Comparison of ENCODE assay signal across 9 cellular contexts in the genomic region with DNA sequence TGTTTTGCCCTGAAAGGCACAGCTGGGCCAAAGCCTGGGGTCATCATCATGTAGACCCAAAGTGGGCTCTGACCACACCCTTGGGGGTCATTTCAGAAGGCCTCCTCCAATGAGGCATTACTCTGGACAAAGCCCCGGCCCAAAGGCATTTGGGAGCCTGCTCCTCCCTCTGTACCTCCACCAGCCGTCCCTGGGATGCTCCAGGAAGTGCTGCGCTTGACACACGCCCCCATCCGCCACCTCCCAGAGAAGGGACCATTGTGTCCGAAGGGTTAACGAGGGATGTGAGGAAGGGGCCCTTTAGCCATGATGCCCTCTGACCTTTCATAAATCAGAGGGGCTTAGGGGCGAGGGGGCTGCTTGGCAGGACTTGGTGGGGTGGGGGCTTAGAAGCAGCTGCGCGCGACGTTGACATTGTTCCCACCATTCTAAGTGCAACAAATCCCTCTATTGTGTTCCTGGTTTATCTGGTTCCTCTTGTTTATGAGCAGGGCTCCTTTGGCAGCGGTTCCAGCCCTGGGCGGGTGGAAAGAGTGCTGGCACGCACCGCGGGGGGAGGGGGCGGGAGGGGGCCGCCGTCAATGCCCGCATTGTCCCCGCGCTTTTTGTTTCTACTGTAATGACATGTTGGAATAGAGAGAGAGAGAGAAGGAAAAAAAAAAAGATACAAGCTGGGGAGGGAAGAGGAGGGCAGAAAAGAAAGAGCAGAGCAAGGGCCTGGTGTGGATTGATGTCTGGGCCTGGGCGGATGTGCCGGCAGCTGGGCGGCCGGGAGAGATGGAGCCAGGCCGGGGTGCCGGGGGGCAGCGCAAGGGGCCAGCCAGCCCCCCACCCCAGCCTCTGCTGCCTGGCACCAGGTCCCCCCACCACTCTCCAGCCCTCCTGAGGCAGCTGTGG. TPM values are rescaled to one million over a fixed set of nuclear protein-coding genes. Genes with fewer than 3 reads are reported as not detected.
DNase-seq lines count a peak whose midpoint lies in the region; ATAC-seq, FAIRE-seq and TF ChIP-seq lines count a peak whose summit lies in the region.
"Had no signal": no experiment of that assay in that cellular context is flagged by ENCODE, and none has a peak within 500 bp of the region (broad histone marks: within the 10 kb centered on the region; RNA-seq: fewer than 3 reads in every experiment).

No MANE protein-coding gene starts in this region.

- H3K27me3 Mint-ChIP-seq in astrocyte (ENCODE audit: low read depth, unreplicated experiment): peaks cover 8% of the 10 kb centered on the region
- no peaks in the 10 kb centered on the region for H3K27me3 Mint-ChIP-seq in activated naive CD4-positive, alpha-beta T cell treated with anti-CD3 and anti-CD28 coated beads for 36 hours (ENCODE audit: low read depth)

- peaks cover 10% of the 10 kb centered on the region for H3K4me1 Mint-ChIP-seq in astrocyte (ENCODE audit: low read depth, unreplicated experiment)
- H3K4me1 Mint-ChIP-seq in activated naive CD4-positive, alpha-beta T cell treated with anti-CD3 and anti-CD28 coated beads for 36 hours (ENCODE audit: low read depth): no peaks in the 10 kb centered on the region

- H3K4me2 ChIP-seq in GM23248 (ENCODE audit: unreplicated experiment): no peak overlapping the region
- peak overlapping the region; percentile 15 for H3K4me2 ChIP-seq in astrocyte (ENCODE audit: low read length)

- H3K36me3 ChIP-seq in GM23248 (ENCODE audit: low read depth) (no peaks in the 10 kb centered on the region), astrocyte (ENCODE audit: insufficient read depth, low read length) (no peaks in the 10 kb centered on the region), BE2C (no peaks in the 10 kb centered on the region)

- H3K4me3 ChIP-seq in GM23248 (no peak overlapping the region), astrocyte (ENCODE audit: insufficient read depth, low read depth, low read length) (no peak overlapping the region), BE2C (ENCODE audit: low read depth, low read length) (no peak overlapping the region)

- in situ Hi-C loops in GM23248 (cut with MboI): no loop called here

- H3K27ac Mint-ChIP-seq in astrocyte (ENCODE audit: unreplicated experiment): no peak overlapping the region
- no peak overlapping the region for H3K27ac Mint-ChIP-seq in activated naive CD4-positive, alpha-beta T cell treated with anti-CD3 and anti-CD28 coated beads for 36 hours

- H3K4me3 Mint-ChIP-seq in astrocyte (ENCODE audit: unreplicated experiment): no peak overlapping the region
- H3K4me3 Mint-ChIP-seq in activated naive CD4-positive, alpha-beta T cell treated with anti-CD3 and anti-CD28 coated beads for 36 hours: no peak overlapping the region

- peak overlapping the region; percentile 30 for H2AFZ ChIP-seq in GM23248
- peak overlapping the region; percentile 50 for H2AFZ ChIP-seq in astrocyte (ENCODE audit: low read depth, low read length)

- H3K27ac ChIP-seq in GM23248 (no peak overlapping the region), astrocyte (ENCODE audit: low read depth, low read length) (no peak overlapping the region)

- no peaks in the 10 kb centered on the region for H3K9me2 ChIP-seq in GM23248 (ENCODE audit: insufficient read depth)

- no peak for FAIRE-seq in astrocyte (lab: Jason Lieb, UNC)

- WGBS in GM23248 (ENCODE audit: low coverage in 1 of 2, low lambda C conversion rate in 2 of 2, missing lambda C conversion rate in 2 of 2), 2 experiments: 33 to 37% methylated on average over 21 to 30 of the region's 30 CpGs

- peak; percentile 55 for ATAC-seq in left ventricle myocardium superior
- no peak for ATAC-seq in HG02840 (IDR thresholded peaks at IDR 0.05; ENCODE audit: low FRiP score, unreplicated experiment)
- ATAC-seq: Panc1 had no signal

- no peak for TF ChIP-seq CTCF in astrocyte (IDR thresholded peaks at IDR 0.05; ENCODE audit: insufficient read depth, low read depth, low read length)
- no peak for TF ChIP-seq CTCF in BE2C (IDR thresholded peaks at IDR 0.05; ENCODE audit: low read depth, low read length)

- H4K20me1 ChIP-seq in GM23248 (ENCODE audit: insufficient read depth) (no peaks in the 10 kb centered on the region), astrocyte (ENCODE audit: insufficient read depth, low read length) (no peaks in the 10 kb centered on the region)

- H3K9ac ChIP-seq in GM23248: peak overlapping the region; percentile 9; the same call in 1 of the 2 replicates
- H3K9ac ChIP-seq in astrocyte (ENCODE audit: low read length): no peak overlapping the region

- no peaks in the 10 kb centered on the region for H3F3A ChIP-seq in GM23248 (ENCODE audit: insufficient read depth)

- no peaks in the 10 kb centered on the region for H3K9me3 Mint-ChIP-seq in astrocyte (ENCODE audit: unreplicated experiment)
- no peaks in the 10 kb centered on the region for H3K9me3 Mint-ChIP-seq in activated naive CD4-positive, alpha-beta T cell treated with anti-CD3 and anti-CD28 coated beads for 36 hours

- CTCF ChIA-PET in activated naive CD4-positive, alpha-beta T cell treated with anti-CD3 and anti-CD28 coated beads for 36 hours (lab: Charles Lee): interaction anchor here (0.5 kb wide), 1 partner anchor 89 kb away, joined by 3 read pairs; no protein-coding TSS in a partner anchor

- DNase-seq in GM23248: peak; percentile 38
- no peak for DNase-seq in astrocyte (ENCODE audit: low read depth)
- DNase-seq in left ventricle myocardium superior: peak; percentile 67
- DNase-seq in pons (ENCODE audit: low spot score): peak; percentile 95
- no peak for DNase-seq in BE2C
- DNase-seq in activated naive CD4-positive, alpha-beta T cell treated with anti-CD3 and anti-CD28 coated beads for 36 hours: no peak
- DNase-seq in stimulated activated CD8-positive, alpha-beta memory T cell treated with anti-CD3 and anti-CD28 coated beads, Interleukin-4, amount 100 ng/mL, for 48 hours: no peak

- peaks cover 4% of the 10 kb centered on the region for H3K36me3 Mint-ChIP-seq in astrocyte (ENCODE audit: low read depth, unreplicated experiment)
- H3K36me3 Mint-ChIP-seq in activated naive CD4-positive, alpha-beta T cell treated with anti-CD3 and anti-CD28 coated beads for 36 hours (ENCODE audit: low read depth): no peaks in the 10 kb centered on the region

- H3K9me3 ChIP-seq in GM23248 (ENCODE audit: low read depth) (no peaks in the 10 kb centered on the region), astrocyte (ENCODE audit: insufficient read depth, low read depth, low read length) (no peaks in the 10 kb centered on the region), BE2C (no peaks in the 10 kb centered on the region)

- intact Hi-C loops in left ventricle myocardium superior (cut with micrococcal nuclease): no loop called here
- intact Hi-C loops in activated naive CD4-positive, alpha-beta T cell treated with anti-CD3 and anti-CD28 coated beads for 36 hours (cut with micrococcal nuclease): no loop called here

- H3K27me3 ChIP-seq in GM23248 (replicated peaks; ENCODE audit: insufficient read depth) (no peaks in the 10 kb centered on the region), astrocyte (ENCODE audit: insufficient read depth, low read length) (no peaks in the 10 kb centered on the region), BE2C (no peaks in the 10 kb centered on the region)

- H3K4me1 ChIP-seq in GM23248 (ENCODE audit: insufficient read depth): peaks cover 4% of the 10 kb centered on the region; the same call in 1 of the 2 replicates
- peaks cover 16% of the 10 kb centered on the region for H3K4me1 ChIP-seq in astrocyte (ENCODE audit: insufficient read depth, low read length)
- peaks cover 7% of the 10 kb centered on the region for H3K4me1 ChIP-seq in BE2C

- H3K79me2 ChIP-seq in GM23248 (ENCODE audit: insufficient read depth) (no peaks in the 10 kb centered on the region), astrocyte (ENCODE audit: insufficient read depth, low read length) (no peaks in the 10 kb centered on the region)

RNA-seq across cellular contexts. Expression of a gene that starts 32.1 kb away (rescaled TPM):
- total RNA-seq in GM23248 (2014; rRNA removed; shearing (Covaris generic)): not detected in 2 replicates
- not detected in 2 replicates for polyA plus RNA-seq in GM23248 (2016; fragmentation: Nextera tagmentation; extraction: Ambion mirVana)
- total RNA-seq in astrocyte: 0.10 and 0.34 TPM in 2 replicates
- total RNA-seq in left ventricle myocardium superior: 1.9 TPM
- 0.31 TPM for polyA plus RNA-seq in BE2C (2012; ENCODE audit: insufficient read depth, insufficient read length, low read depth)
- not detected for total RNA-seq in activated naive CD4-positive, alpha-beta T cell treated with anti-CD3 and anti-CD28 coated beads for 36 hours

RNA-seq across cellular contexts. Expression of a gene that starts 40.8 kb away (rescaled TPM):
- 12.4 and 14.4 TPM in 2 replicates for total RNA-seq in GM23248 (2014; rRNA removed; shearing (Covaris generic))
- polyA plus RNA-seq in GM23248 (2016; fragmentation: Nextera tagmentation; extraction: Ambion mirVana): 8.1 and 8.4 TPM in 2 replicates
- total RNA-seq in astrocyte: 20.7 and 22.9 TPM in 2 replicates
- total RNA-seq in left ventricle myocardium superior: 26.5 TPM
- polyA plus RNA-seq in BE2C (2012; ENCODE audit: insufficient read depth, insufficient read length, low read depth): 32.7 TPM
- 10 to 100 TPM; 17.9 to 22.1 TPM for total RNA-seq in activated naive CD4-positive, alpha-beta T cell treated with anti-CD3 and anti-CD28 coated beads for 36 hours

Comparison
In these comparisons a context has a peak if more than half of its experiments do, and no peak if none do; other contexts are left out.
1. DNase-seq: peak in GM23248 (single experiment), left ventricle myocardium superior (single experiment) and pons (single experiment); none in astrocyte (single experiment), BE2C (single experiment), activated naive CD4-positive, alpha-beta T cell treated with anti-CD3 and anti-CD28 coated beads for 36 hours (single experiment) and stimulated activated CD8-positive, alpha-beta memory T cell treated with anti-CD3 and anti-CD28 coated beads, Interleukin-4, amount 100 ng/mL, for 48 hours (single experiment).